1 cellular context compared by ENCODE assay signal in genomic region chr4:145130788-145131398, GRCh38.
TF ChIP-seq lines count a peak whose summit lies in the region.

No MANE protein-coding gene starts in this region.

TF ChIP-seq in K562, 482 proteins besides CTCF, POLR2A, EP300 and RAD21 (continued from another document):
- no peak for TF ChIP-seq REST (CRISPR knock-in tag; IDR thresholded peaks at IDR 0.05; ENCODE audit: low read depth)
- TF ChIP-seq ZKSCAN1 (IDR thresholded peaks at IDR 0.05; ENCODE audit: low read depth, low read length) = no peak
